Comparison of ENCODE assay signal across 2 cellular contexts in the genomic region with DNA sequence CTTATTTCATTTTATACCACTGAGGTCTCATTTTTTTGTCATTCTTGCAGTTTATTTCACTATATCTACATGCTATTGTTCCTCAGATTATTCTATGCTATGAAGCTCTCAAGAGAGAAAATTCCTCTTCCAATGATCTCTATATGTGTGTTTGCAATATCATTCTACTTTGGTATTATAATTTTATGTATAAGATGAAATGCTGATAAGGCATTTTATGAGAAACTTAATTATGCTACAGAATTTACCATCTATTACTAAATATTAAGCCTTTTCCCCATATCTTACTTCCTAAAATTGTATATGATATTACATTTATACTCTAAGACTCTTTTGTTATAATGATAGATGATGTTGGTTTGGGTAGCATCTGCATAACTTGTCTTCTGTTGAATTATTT.
TF ChIP-seq lines count a peak whose summit lies in the region.

No MANE protein-coding gene starts in this region.

TF ChIP-seq in HepG2, 621 proteins besides CTCF, POLR2A, EP300 and RAD21:
- TF ChIP-seq, protein P1, sequence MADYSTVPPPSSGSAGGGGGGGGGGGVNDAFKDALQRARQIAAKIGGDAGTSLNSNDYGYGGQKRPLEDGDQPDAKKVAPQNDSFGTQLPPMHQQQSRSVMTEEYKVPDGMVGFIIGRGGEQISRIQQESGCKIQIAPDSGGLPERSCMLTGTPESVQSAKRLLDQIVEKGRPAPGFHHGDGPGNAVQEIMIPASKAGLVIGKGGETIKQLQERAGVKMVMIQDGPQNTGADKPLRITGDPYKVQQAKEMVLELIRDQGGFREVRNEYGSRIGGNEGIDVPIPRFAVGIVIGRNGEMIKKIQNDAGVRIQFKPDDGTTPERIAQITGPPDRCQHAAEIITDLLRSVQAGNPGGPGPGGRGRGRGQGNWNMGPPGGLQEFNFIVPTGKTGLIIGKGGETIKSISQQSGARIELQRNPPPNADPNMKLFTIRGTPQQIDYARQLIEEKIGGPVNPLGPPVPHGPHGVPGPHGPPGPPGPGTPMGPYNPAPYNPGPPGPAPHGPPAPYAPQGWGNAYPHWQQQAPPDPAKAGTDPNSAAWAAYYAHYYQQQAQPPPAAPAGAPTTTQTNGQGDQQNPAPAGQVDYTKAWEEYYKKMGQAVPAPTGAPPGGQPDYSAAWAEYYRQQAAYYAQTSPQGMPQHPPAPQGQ (CRISPR knock-in tag; IDR thresholded peaks at IDR 0.05; ENCODE audit: borderline replicate concordance) = no peak
- TF ChIP-seq MAFF (IDR thresholded peaks at IDR 0.05; ENCODE audit: low read depth, low read length) (peak; percentile 88), MAFK (conservative IDR thresholded peaks at IDR 0.05 in 1 of 2, IDR thresholded peaks at IDR 0.05 in 1 of 2; ENCODE audit: low read length in 2 of 2) (peak; percentile 79 to 94)

TF ChIP-seq in H1, 55 proteins besides CTCF, POLR2A, EP300 and RAD21:
- TF ChIP-seq SUZ12 (IDR thresholded peaks at IDR 0.05; ENCODE audit: low read length) = no peak
- TF ChIP-seq TBP (IDR thresholded peaks at IDR 0.05; ENCODE audit: low read depth, low read length) = no peak
- TF ChIP-seq EGR1 (IDR thresholded peaks at IDR 0.05; ENCODE audit: borderline replicate concordance, low read depth, low read length) = no peak
- peak; percentile 41; the same call in 1 of the 2 replicates for TF ChIP-seq MAFK (IDR thresholded peaks at IDR 0.05; ENCODE audit: low read depth, low read length)
- TF ChIP-seq CBX5 (IDR thresholded peaks at IDR 0.05; ENCODE audit: low read depth, low read length) = no peak
TF ChIP-seq in H1: peak in this region for 1.
